In genomic region chr10:119826777-119827176, GRCh38 we compare ENCODE assay signal across 22 cellular contexts. TPM values are rescaled to one million over a fixed set of nuclear protein-coding genes. Genes with fewer than 3 reads are reported as not detected.
A peak's percentile ranks its signal among the peaks of the same experiment; 100 is the strongest.
DNase-seq lines count a peak whose midpoint lies in the region; ATAC-seq and TF ChIP-seq lines count a peak whose summit lies in the region.
"Had no signal": no experiment of that assay in that cellular context is flagged by ENCODE, and none has a peak within 500 bp of the region (broad histone marks: within the 10 kb centered on the region; RNA-seq: fewer than 3 reads in every experiment).

No MANE protein-coding gene starts in this region.

- TF ChIP-seq CTCF in DND-41 (IDR thresholded peaks at IDR 0.05; ENCODE audit: borderline replicate concordance, extremely low read depth, low read length, poor library complexity, severe bottlenecking) (no peak), GM23338 (conservative IDR thresholded peaks at IDR 0.05; ENCODE audit: low read depth in 2 of 2) (no peak)

- no peaks in the 10 kb centered on the region for H3K9me3 Mint-ChIP-seq in GM23338
- no peaks in the 10 kb centered on the region for H3K9me3 Mint-ChIP-seq in activated T-helper 17 cell treated with anti-CD3 and anti-CD28 coated beads, Interleukin-2, amount 50 U/mL, for 72 hours
- H3K9me3 Mint-ChIP-seq: CD8-positive, alpha-beta T cell; stimulated activated naive CD8-positive, alpha-beta T cell treated with anti-CD3 and anti-CD28 coated beads, Interleukin-15, amount 100 ng/mL, for 72 hours had no signal

- H3K4me1 ChIP-seq in DND-41 (ENCODE audit: insufficient read depth, low read length) (no peaks in the 10 kb centered on the region), GM23338 (ENCODE audit: insufficient read depth) (no peaks in the 10 kb centered on the region)
- H3K4me1 ChIP-seq: tibial nerve had no signal

- H3K4me3 ChIP-seq in DND-41 (ENCODE audit: low read depth in 1 of 2, low read length in 2 of 2) = no peak overlapping the region
- H3K4me3 ChIP-seq in GM23338 = no peak overlapping the region
- H3K4me3 ChIP-seq: coronary artery, tibial nerve had no signal

- no peaks in the 10 kb centered on the region for H3K9me3 ChIP-seq in DND-41 (ENCODE audit: insufficient read depth, low read length, severe bottlenecking)
- H3K9me3 ChIP-seq: tibial nerve had no signal

- no peaks in the 10 kb centered on the region; the same call in 2 of the 3 replicates for H3K4me1 Mint-ChIP-seq in GM23338
- no peaks in the 10 kb centered on the region for H3K4me1 Mint-ChIP-seq in activated T-helper 17 cell treated with anti-CD3 and anti-CD28 coated beads, Interleukin-2, amount 50 U/mL, for 72 hours
- H3K4me1 Mint-ChIP-seq: stimulated activated naive CD8-positive, alpha-beta T cell treated with anti-CD3 and anti-CD28 coated beads, Interleukin-15, amount 100 ng/mL, for 72 hours had no signal

- peaks cover 48% of the 10 kb centered on the region for H3K36me3 ChIP-seq in DND-41 (ENCODE audit: insufficient read depth, low read length)
- peaks cover 55% of the 10 kb centered on the region for H3K36me3 ChIP-seq in GM23338 (ENCODE audit: insufficient read depth)

- H3K4me2 ChIP-seq in DND-41 (ENCODE audit: insufficient read depth, low read length) (no peak overlapping the region), GM23338 (no peak overlapping the region)

- H3K9ac ChIP-seq in DND-41 (ENCODE audit: low read depth, low read length) = no peak overlapping the region

- no peak overlapping the region for H3K27ac ChIP-seq in DND-41 (ENCODE audit: low read length)
- peak overlapping the region; percentile 63; the same call in 1 of the 2 replicates for H3K27ac ChIP-seq in GM23338 (ENCODE audit: low read depth)
- H3K27ac ChIP-seq: coronary artery, tibial nerve, VCaP had no signal

- peak overlapping the region; percentile 9; the same call in 1 of the 2 replicates for H3K27ac Mint-ChIP-seq in GM23338
- peak overlapping the region; percentile 72 for H3K27ac Mint-ChIP-seq in activated T-helper 17 cell treated with anti-CD3 and anti-CD28 coated beads, Interleukin-2, amount 50 U/mL, for 72 hours

- no peaks in the 10 kb centered on the region for H3K79me2 ChIP-seq in DND-41 (ENCODE audit: insufficient read depth, low read length)
- peaks cover 3% of the 10 kb centered on the region; the same call in 1 of the 2 replicates for H3K79me2 ChIP-seq in GM23338 (replicated peaks; ENCODE audit: insufficient read depth)

- 0 out of 2 replicates have a peak, but pooled peaks cover 4% of the 10 kb centered on the region for H3F3A ChIP-seq in GM23338 (replicated peaks; ENCODE audit: low read depth)

- no peak for DNase-seq in DND-41
- no peak for DNase-seq in GM23338 (ENCODE audit: low spot score)
- DNase-seq in iris pigment epithelial cell (ENCODE audit: low read depth) = peak; percentile 63
- DNase-seq in T-helper 9 cell = no peak
- no peak for DNase-seq in NOMO-1 treated with DMSO at 0.1 percent for 48 hours (lab: John Stamatoyannopoulos, UW; ENCODE audit: unreplicated experiment)
- DNase-seq in ureter (ENCODE audit: low spot score) = no peak
- DNase-seq: activated CD8-positive, alpha-beta memory T cell treated with anti-CD3 and anti-CD28 coated beads, Interleukin-2, amount 50 U/mL, for 48 hours; activated gamma-delta T cell; CD8-positive, alpha-beta T cell; DMS153; NCI-H1417 treated with DMSO at 0.1 percent for 48 hours; NCI-H2171; NCI-H69; SHP77; small intestine; stimulated activated naive CD8-positive, alpha-beta T cell treated with anti-CD3 and anti-CD28 coated beads, Interleukin-15, amount 100 ng/mL, for 72 hours; T-helper 1 cell had no signal

- no peak overlapping the region for H3K4me3 Mint-ChIP-seq in GM23338
- no peak overlapping the region for H3K4me3 Mint-ChIP-seq in activated T-helper 17 cell treated with anti-CD3 and anti-CD28 coated beads, Interleukin-2, amount 50 U/mL, for 72 hours
- H3K4me3 Mint-ChIP-seq: CD8-positive, alpha-beta T cell; stimulated activated naive CD8-positive, alpha-beta T cell treated with anti-CD3 and anti-CD28 coated beads, Interleukin-15, amount 100 ng/mL, for 72 hours had no signal

- H4K20me1 ChIP-seq in DND-41 (ENCODE audit: insufficient read depth, low read length) = no peaks in the 10 kb centered on the region
- H4K20me1 ChIP-seq in GM23338 (replicated peaks; ENCODE audit: insufficient read depth) = no peaks in the 10 kb centered on the region

- H3K27me3 Mint-ChIP-seq in GM23338 (ENCODE audit: insufficient read depth, low read depth, poor library complexity) = no peaks in the 10 kb centered on the region
- no peaks in the 10 kb centered on the region for H3K27me3 Mint-ChIP-seq in activated T-helper 17 cell treated with anti-CD3 and anti-CD28 coated beads, Interleukin-2, amount 50 U/mL, for 72 hours
- H3K27me3 Mint-ChIP-seq: stimulated activated naive CD8-positive, alpha-beta T cell treated with anti-CD3 and anti-CD28 coated beads, Interleukin-15, amount 100 ng/mL, for 72 hours had no signal

- ATAC-seq in DND-41 (ENCODE audit: insufficient read depth, low read depth) = 0 out of 3 replicates have a peak, but pooled peaks have one; percentile 23
- ATAC-seq in GM23338 = no peak
- ATAC-seq in activated T-helper 17 cell treated with anti-CD3 and anti-CD28 coated beads, Interleukin-2, amount 50 U/mL, for 72 hours (replicated peaks) = no peak
- ATAC-seq in HG03108 (IDR thresholded peaks at IDR 0.05; ENCODE audit: unreplicated experiment) = no peak
- ATAC-seq: CD8-positive, alpha-beta T cell; stimulated activated naive CD8-positive, alpha-beta T cell treated with anti-CD3 and anti-CD28 coated beads, Interleukin-15, amount 100 ng/mL, for 72 hours had no signal

- H3K36me3 Mint-ChIP-seq in GM23338 (ENCODE audit: low read depth) = peaks cover 78% of the 10 kb centered on the region
- H3K36me3 Mint-ChIP-seq in activated T-helper 17 cell treated with anti-CD3 and anti-CD28 coated beads, Interleukin-2, amount 50 U/mL, for 72 hours (ENCODE audit: low read depth) = peaks cover 79% of the 10 kb centered on the region

- H2AFZ ChIP-seq in DND-41 (ENCODE audit: low read depth, low read length) (no peak overlapping the region), GM23338 (no peak overlapping the region)

- no peaks in the 10 kb centered on the region for H3K9me2 ChIP-seq in GM23338 (ENCODE audit: insufficient read depth)

- H3K27me3 ChIP-seq in DND-41 (ENCODE audit: insufficient read depth, low read length, poor library complexity) = no peaks in the 10 kb centered on the region
- H3K27me3 ChIP-seq in GM23338 (ENCODE audit: insufficient read depth) = no peaks in the 10 kb centered on the region
- H3K27me3 ChIP-seq: tibial nerve had no signal

TF ChIP-seq in GM23338, 12 proteins besides CTCF, POLR2A, EP300 and RAD21 (continues in another document):
- no peak for TF ChIP-seq ETS1 (IDR thresholded peaks at IDR 0.05)
- TF ChIP-seq ZNF114 (CRISPR knock-in tag; IDR thresholded peaks at IDR 0.05) = no peak
- no peak for TF ChIP-seq STAT1 (IDR thresholded peaks at IDR 0.05; ENCODE audit: unreplicated experiment)

RNA-seq across cellular contexts. Expression of gene MCMBP, which starts 45.9 kb away (rescaled TPM):
- 64.4 and 76.6 TPM in 2 replicates for total RNA-seq in GM23338 (2014; rRNA removed; shearing (Covaris generic))
- polyA plus RNA-seq in GM23338 (2016; fragmentation: Nextera tagmentation; extraction: Ambion mirVana) = 30.9 and 31.7 TPM in 2 replicates
- total RNA-seq in activated T-helper 17 cell treated with anti-CD3 and anti-CD28 coated beads, Interleukin-2, amount 50 U/mL, for 72 hours = 10 to 100 TPM; 61.2 to 98.8 TPM
- total RNA-seq in ureter = 48.9 TPM
